Comparison of ENCODE assay signal across 9 cellular contexts in genomic region chr4:75664604-75665003, GRCh38. TPM values are rescaled to one million over a fixed set of nuclear protein-coding genes. Genes with fewer than 3 reads are reported as not detected.
DNase-seq lines count a peak whose midpoint lies in the region; ATAC-seq, FAIRE-seq and TF ChIP-seq lines count a peak whose summit lies in the region.
"Not testable (repeated sequence)": the region's sequence is repeated elsewhere in the genome, so short reads cannot be mapped to it uniquely, and the experiment has no call there.
"Had no signal": no experiment of that assay in that cellular context is flagged by ENCODE, and none has a peak within 500 bp of the region (broad histone marks: within the 10 kb centered on the region; RNA-seq: fewer than 3 reads in every experiment).

No MANE protein-coding gene starts in this region.

- CTCF ChIA-PET in CD4-positive, alpha-beta memory T cell (lab: Charles Lee; ENCODE audit: partially characterized antibody): interaction anchor here (1.3 to 1.5 kb wide), 2 partner anchors 59 to 60 kb away, joined by 4 read pairs; partner anchors contain the start of gene USO1
- CTCF ChIA-PET in activated CD4-positive, alpha-beta T cell treated with anti-CD3 and anti-CD28 coated beads for 36 hours (lab: Charles Lee): interaction anchor here (0.6 to 1.9 kb wide), 3 partner anchors 11 to 263 kb away, joined by 3 to 8 read pairs (median 3); no protein-coding TSS in a partner anchor
- CTCF ChIA-PET in activated CD8-positive, alpha-beta memory T cell treated with anti-CD3 and anti-CD28 coated beads, Interleukin-2, amount 10 ng/mL, durations not matched to agents 7 days and 5 days (lab: Charles Lee): interaction anchor here (1.1 to 1.2 kb wide), 2 partner anchors 9 to 37 kb away, joined by 3 read pairs; no protein-coding TSS in a partner anchor
- CTCF ChIA-PET in HepG2 (lab: Yijun Ruan, JAX; ENCODE audit: low intra/inter-chr PET ratio, low total read pairs): not testable (repeated sequence)

- in situ Hi-C loops in HepG2 (cut with HindIII; ENCODE audit: extremely low pct_ligation_motif_present, low pct_unique_long_range_greater_than_20kb): not testable (repeated sequence)

- TF ChIP-seq POLR2A in HepG2 (IDR thresholded peaks at IDR 0.05; ENCODE audit: insufficient read depth in 1 of 2, low read depth in 2 of 2, low read length in 2 of 2): not testable (repeated sequence)

- peaks cover 48% of the 10 kb centered on the region for H4K20me1 ChIP-seq in HepG2 (ENCODE audit: insufficient read depth, low read length)

- not testable (repeated sequence) for H3K9me3 ChIP-seq in CD4-positive, alpha-beta memory T cell (ENCODE audit: control insufficient read depth in 1 of 2, low read length in 2 of 2); HepG2 (ENCODE audit: low read length)

- not testable (repeated sequence) for DNase-seq in CD4-positive, alpha-beta memory T cell; activated CD4-positive, alpha-beta T cell treated with anti-CD3 and anti-CD28 coated beads for 36 hours; activated CD8-positive, alpha-beta memory T cell treated with anti-CD3 and anti-CD28 coated beads, Interleukin-2, amount 10 ng/mL, durations not matched to agents 7 days and 5 days; HepG2 (ENCODE audit: low spot score); stimulated activated effector memory CD8-positive, alpha-beta T cell treated with anti-CD3 and anti-CD28 coated beads, Interleukin-12 subunit alpha, Interleukin-12 subunit beta, amount 100 ng/mL, for 72 hours (ENCODE audit: low spot score in 2 of 2)

- not testable (repeated sequence) for H2AFZ ChIP-seq in HepG2 (ENCODE audit: low read length)

- peaks cover 12 to 43% of the 10 kb centered on the region in 2 donors for H3K36me3 Mint-ChIP-seq in CD4-positive, alpha-beta memory T cell
- H3K36me3 Mint-ChIP-seq in activated CD4-positive, alpha-beta T cell treated with anti-CD3 and anti-CD28 coated beads for 36 hours (ENCODE audit: low read depth): peaks cover 24% of the 10 kb centered on the region
- peaks cover 45% of the 10 kb centered on the region for H3K36me3 Mint-ChIP-seq in activated CD8-positive, alpha-beta memory T cell treated with anti-CD3 and anti-CD28 coated beads, Interleukin-2, amount 10 ng/mL, durations not matched to agents 7 days and 5 days
- H3K36me3 Mint-ChIP-seq in activated naive CD4-positive, alpha-beta T cell treated with anti-CD3 and anti-CD28 coated beads, Interleukin-2, amount 50 U/mL, for 24 hours: not testable (repeated sequence)
- peaks cover 25% of the 10 kb centered on the region for H3K36me3 Mint-ChIP-seq in dendritic cell treated with granulocyte-macrophage colony-stimulating factor and Interleukin-4, amounts not matched to agents 40 ng/mL and 50 ng/mL, for 4 days (ENCODE audit: low read depth)
- peaks cover 87% of the 10 kb centered on the region for H3K36me3 Mint-ChIP-seq in stimulated activated effector memory CD8-positive, alpha-beta T cell treated with anti-CD3 and anti-CD28 coated beads, Interleukin-12 subunit alpha, Interleukin-12 subunit beta, amount 100 ng/mL, for 72 hours

- H3K36me3 ChIP-seq in CD4-positive, alpha-beta memory T cell (ENCODE audit: insufficient read depth, low read length): not testable (repeated sequence)
- H3K36me3 ChIP-seq in HepG2 (replicated peaks in 1 of 2; ENCODE audit: control insufficient read depth in 1 of 2, insufficient read depth in 2 of 2, low read length in 2 of 2): peaks cover 5 to 16% of the 10 kb centered on the region in 2 experiments; a peak in 4 of 5 replicates

- not testable (repeated sequence) for BruUV-seq in HepG2 (replicated peaks; lab: Mats Ljungman, UMichigan)

- H3K9me3 Mint-ChIP-seq in CD4-positive, alpha-beta memory T cell; activated CD4-positive, alpha-beta T cell treated with anti-CD3 and anti-CD28 coated beads for 36 hours (ENCODE audit: low read depth); activated CD8-positive, alpha-beta memory T cell treated with anti-CD3 and anti-CD28 coated beads, Interleukin-2, amount 10 ng/mL, durations not matched to agents 7 days and 5 days (ENCODE audit: low read depth); activated naive CD4-positive, alpha-beta T cell treated with anti-CD3 and anti-CD28 coated beads, Interleukin-2, amount 50 U/mL, for 24 hours; dendritic cell treated with granulocyte-macrophage colony-stimulating factor and Interleukin-4, amounts not matched to agents 40 ng/mL and 50 ng/mL, for 4 days; stimulated activated effector memory CD8-positive, alpha-beta T cell treated with anti-CD3 and anti-CD28 coated beads, Interleukin-12 subunit alpha, Interleukin-12 subunit beta, amount 100 ng/mL, for 72 hours: not testable (repeated sequence)

- intact Hi-C loops in CD4-positive, alpha-beta memory T cell (cut with micrococcal nuclease); activated CD4-positive, alpha-beta T cell treated with anti-CD3 and anti-CD28 coated beads for 36 hours (cut with DNase I, micrococcal nuclease); dendritic cell treated with granulocyte-macrophage colony-stimulating factor and Interleukin-4, amounts not matched to agents 40 ng/mL and 50 ng/mL, for 4 days (cut with micrococcal nuclease); HepG2 (cut with micrococcal nuclease; ENCODE audit: unreplicated experiment): not testable (repeated sequence)

- peaks cover 77% of the 10 kb centered on the region for H3K4me1 ChIP-seq in CD4-positive, alpha-beta memory T cell (ENCODE audit: insufficient read depth, low read length)
- peaks cover 53% of the 10 kb centered on the region for H3K4me1 ChIP-seq in HepG2 (ENCODE audit: insufficient read depth, low read length)

- TF ChIP-seq EP300 in HepG2 (IDR thresholded peaks at IDR 0.05; ENCODE audit: low read depth in 2 of 2, low read length in 2 of 2); HepG2 (CRISPR knock-in tag; IDR thresholded peaks at IDR 0.05; ENCODE audit: borderline replicate concordance): not testable (repeated sequence)

- H3K4me2 ChIP-seq in HepG2 (ENCODE audit: low read depth, low read length): not testable (repeated sequence)

- H3K27ac Mint-ChIP-seq in CD4-positive, alpha-beta memory T cell: peak overlapping the region in 5 of 7 donors; percentile 1 to 57 (median 23)
- H3K27ac Mint-ChIP-seq in activated CD4-positive, alpha-beta T cell treated with anti-CD3 and anti-CD28 coated beads for 36 hours: peak overlapping the region; percentile 42
- H3K27ac Mint-ChIP-seq in activated CD8-positive, alpha-beta memory T cell treated with anti-CD3 and anti-CD28 coated beads, Interleukin-2, amount 10 ng/mL, durations not matched to agents 7 days and 5 days: peak overlapping the region; percentile 40
- H3K27ac Mint-ChIP-seq in activated naive CD4-positive, alpha-beta T cell treated with anti-CD3 and anti-CD28 coated beads, Interleukin-2, amount 50 U/mL, for 24 hours: peak overlapping the region; percentile 12
- H3K27ac Mint-ChIP-seq in dendritic cell treated with granulocyte-macrophage colony-stimulating factor and Interleukin-4, amounts not matched to agents 40 ng/mL and 50 ng/mL, for 4 days: peak overlapping the region; percentile 44
- H3K27ac Mint-ChIP-seq in stimulated activated effector memory CD8-positive, alpha-beta T cell treated with anti-CD3 and anti-CD28 coated beads, Interleukin-12 subunit alpha, Interleukin-12 subunit beta, amount 100 ng/mL, for 72 hours: peak overlapping the region; percentile 84

- not testable (repeated sequence) for H3K27me3 Mint-ChIP-seq in CD4-positive, alpha-beta memory T cell; activated CD4-positive, alpha-beta T cell treated with anti-CD3 and anti-CD28 coated beads for 36 hours; activated CD8-positive, alpha-beta memory T cell treated with anti-CD3 and anti-CD28 coated beads, Interleukin-2, amount 10 ng/mL, durations not matched to agents 7 days and 5 days; activated naive CD4-positive, alpha-beta T cell treated with anti-CD3 and anti-CD28 coated beads, Interleukin-2, amount 50 U/mL, for 24 hours; dendritic cell treated with granulocyte-macrophage colony-stimulating factor and Interleukin-4, amounts not matched to agents 40 ng/mL and 50 ng/mL, for 4 days

- TF ChIP-seq CTCF in HepG2 (CRISPR knock-in tag; IDR thresholded peaks at IDR 0.05): not testable (repeated sequence)

- 100% methylated on average over 3 of the region's 3 CpGs for WGBS in HepG2 (ENCODE audit: low lambda C conversion rate)

- not testable (repeated sequence) for H3K9ac ChIP-seq in HepG2 (ENCODE audit: insufficient read depth, low read depth, low read length)

- not testable (repeated sequence) for H3K4me3 Mint-ChIP-seq in CD4-positive, alpha-beta memory T cell; activated CD4-positive, alpha-beta T cell treated with anti-CD3 and anti-CD28 coated beads for 36 hours; activated CD8-positive, alpha-beta memory T cell treated with anti-CD3 and anti-CD28 coated beads, Interleukin-2, amount 10 ng/mL, durations not matched to agents 7 days and 5 days; activated naive CD4-positive, alpha-beta T cell treated with anti-CD3 and anti-CD28 coated beads, Interleukin-2, amount 50 U/mL, for 24 hours; dendritic cell treated with granulocyte-macrophage colony-stimulating factor and Interleukin-4, amounts not matched to agents 40 ng/mL and 50 ng/mL, for 4 days; stimulated activated effector memory CD8-positive, alpha-beta T cell treated with anti-CD3 and anti-CD28 coated beads, Interleukin-12 subunit alpha, Interleukin-12 subunit beta, amount 100 ng/mL, for 72 hours

- not testable (repeated sequence) for TF ChIP-seq RAD21 in HepG2 (CRISPR knock-in tag; IDR thresholded peaks at IDR 0.05)

- FAIRE-seq in HepG2 (lab: Jason Lieb, UNC): not testable (repeated sequence)

- POLR2A ChIA-PET in CD4-positive, alpha-beta memory T cell (lab: Charles Lee; ENCODE audit: partially characterized antibody): interaction anchor here (0.7 kb wide), 1 partner anchor 59 kb away, joined by 3 read pairs; the partner anchor contains the start of gene USO1
- POLR2A ChIA-PET in activated CD4-positive, alpha-beta T cell treated with anti-CD3 and anti-CD28 coated beads for 36 hours (lab: Charles Lee): not testable (repeated sequence)
- POLR2A ChIA-PET in HepG2 (lab: Yijun Ruan, JAX): interaction anchor here (1.4 kb wide), 1 partner anchor 9 kb away, joined by 5 read pairs; the partner anchor contains the start of gene G3BP2

- not testable (repeated sequence) for ATAC-seq in activated CD4-positive, alpha-beta T cell treated with anti-CD3 and anti-CD28 coated beads for 36 hours; activated CD8-positive, alpha-beta memory T cell treated with anti-CD3 and anti-CD28 coated beads, Interleukin-2, amount 10 ng/mL, durations not matched to agents 7 days and 5 days; HepG2; stimulated activated effector memory CD8-positive, alpha-beta T cell treated with anti-CD3 and anti-CD28 coated beads, Interleukin-12 subunit alpha, Interleukin-12 subunit beta, amount 100 ng/mL, for 72 hours

- H3K4me3 ChIP-seq in CD4-positive, alpha-beta memory T cell (ENCODE audit: low read length in 2 of 2); HepG2 (replicated peaks in 1 of 3; ENCODE audit: insufficient read depth in 1 of 3, low read depth in 2 of 3, low read length in 3 of 3): not testable (repeated sequence)

- H3K27me3 ChIP-seq in CD4-positive, alpha-beta memory T cell (ENCODE audit: insufficient read depth, low read length); HepG2 (ENCODE audit: control insufficient read depth in 1 of 2, insufficient read depth in 2 of 2, low read length in 2 of 2): not testable (repeated sequence)

- peaks cover 92% of the 10 kb centered on the region for H3K79me2 ChIP-seq in HepG2 (ENCODE audit: insufficient read depth, low read length)

- peaks cover 53 to 78% (median 66%) of the 10 kb centered on the region in 4 donors for H3K4me1 Mint-ChIP-seq in CD4-positive, alpha-beta memory T cell
- peaks cover 64% of the 10 kb centered on the region for H3K4me1 Mint-ChIP-seq in activated CD4-positive, alpha-beta T cell treated with anti-CD3 and anti-CD28 coated beads for 36 hours
- peaks cover 67% of the 10 kb centered on the region for H3K4me1 Mint-ChIP-seq in activated CD8-positive, alpha-beta memory T cell treated with anti-CD3 and anti-CD28 coated beads, Interleukin-2, amount 10 ng/mL, durations not matched to agents 7 days and 5 days
- peaks cover 77% of the 10 kb centered on the region for H3K4me1 Mint-ChIP-seq in activated naive CD4-positive, alpha-beta T cell treated with anti-CD3 and anti-CD28 coated beads, Interleukin-2, amount 50 U/mL, for 24 hours
- peaks cover 39% of the 10 kb centered on the region for H3K4me1 Mint-ChIP-seq in dendritic cell treated with granulocyte-macrophage colony-stimulating factor and Interleukin-4, amounts not matched to agents 40 ng/mL and 50 ng/mL, for 4 days (ENCODE audit: low read depth)
- peaks cover 47% of the 10 kb centered on the region for H3K4me1 Mint-ChIP-seq in stimulated activated effector memory CD8-positive, alpha-beta T cell treated with anti-CD3 and anti-CD28 coated beads, Interleukin-12 subunit alpha, Interleukin-12 subunit beta, amount 100 ng/mL, for 72 hours

- not testable (repeated sequence) for H3K27ac ChIP-seq in CD4-positive, alpha-beta memory T cell (ENCODE audit: low read depth, low read length); HepG2 (ENCODE audit: extremely low read length, insufficient read depth, low read length)

RNA-seq across cellular contexts. Expression of gene G3BP2, which starts 8.6 kb away (rescaled TPM):
- 100 to 1,000 TPM; 150 to 165 TPM for total RNA-seq in CD4-positive, alpha-beta memory T cell
- polyA plus RNA-seq in CD4-positive, alpha-beta memory T cell: 100 to 1,000 TPM; 118 to 125 TPM
- total RNA-seq in activated CD4-positive, alpha-beta T cell treated with anti-CD3 and anti-CD28 coated beads for 36 hours: 100 to 1,000 TPM; 127 to 137 TPM
- 100 to 1,000 TPM; 148 to 230 TPM for total RNA-seq in activated CD8-positive, alpha-beta memory T cell treated with anti-CD3 and anti-CD28 coated beads, Interleukin-2, amount 10 ng/mL, durations not matched to agents 7 days and 5 days
- total RNA-seq in HepG2 (2016; rRNA removed; fragmentation: Illumina TruSeq; extraction: Trizol): 179 and 316 TPM in 2 replicates
- total RNA-seq in HepG2 (2016; cell fraction: cytosol; rRNA removed; fragmentation: Illumina TruSeq; extraction: Trizol; ENCODE audit: low read depth): 11.2 and 19.7 TPM in 2 replicates
- 189 and 305 TPM in 2 replicates for total RNA-seq in HepG2 (2016; cell fraction: insoluble cytoplasmic fraction; rRNA removed; fragmentation: Illumina TruSeq; extraction: Trizol)
- 43.1 and 44.4 TPM in 2 replicates for total RNA-seq in HepG2 (2016; cell fraction: membrane; rRNA removed; fragmentation: Illumina TruSeq; extraction: Trizol)
- 111 and 112 TPM in 2 replicates for total RNA-seq in HepG2 (2016; cell fraction: nucleus; rRNA removed; fragmentation: Illumina TruSeq; extraction: Trizol)
- polyA plus RNA-seq in HepG2 (2011; rRNA removed): 45.9 and 51.7 TPM in 2 replicates
- polyA plus RNA-seq in HepG2 (2011; cell fraction: cytosol; rRNA removed): 27.1 and 46.8 TPM in 2 replicates
- polyA plus RNA-seq in HepG2 (2011; cell fraction: nucleus; rRNA removed): 15.9 and 17.2 TPM in 2 replicates
- polyA plus RNA-seq in HepG2 (2012): 70.5 and 76.8 TPM in 2 replicates
- polyA plus RNA-seq in HepG2 (2016; cell fraction: cytosol; fragmentation: Illumina TruSeq; extraction: Trizol; ENCODE audit: low read depth): 5.2 and 5.9 TPM in 2 replicates
- polyA plus RNA-seq in HepG2 (2016; cell fraction: insoluble cytoplasmic fraction; fragmentation: Illumina TruSeq; extraction: Trizol; ENCODE audit: low read depth): 205 and 220 TPM in 2 replicates
- 17.8 and 19.9 TPM in 2 replicates for polyA plus RNA-seq in HepG2 (2016; cell fraction: membrane; fragmentation: Illumina TruSeq; extraction: Trizol; ENCODE audit: low read depth)
- polyA plus RNA-seq in HepG2 (2016; cell fraction: nucleus; fragmentation: Illumina TruSeq; extraction: Trizol; ENCODE audit: insufficient read depth, low read depth): 75.9 and 78.7 TPM in 2 replicates
- polyA minus RNA-seq in HepG2 (2011; rRNA and poly(A)+ RNA removed; ENCODE audit: low replicate concordance): 31.2 and 31.4 TPM in 2 replicates
- polyA minus RNA-seq in HepG2 (2011; cell fraction: cytosol; rRNA and poly(A)+ RNA removed): 69.6 and 72.0 TPM in 2 replicates
- polyA minus RNA-seq in HepG2 (2011; cell fraction: nucleus; rRNA and poly(A)+ RNA removed): 61.0 and 82.1 TPM in 2 replicates

RNA-seq across cellular contexts. Expression of gene CDKL2, which starts 34.3 kb away (rescaled TPM):
- under 1 TPM; 0.35 to 0.39 TPM for total RNA-seq in CD4-positive, alpha-beta memory T cell
- under 1 TPM; 0.32 to 0.37 TPM for polyA plus RNA-seq in CD4-positive, alpha-beta memory T cell
- under 1 TPM; 0.62 to 0.91 TPM for total RNA-seq in activated CD4-positive, alpha-beta T cell treated with anti-CD3 and anti-CD28 coated beads for 36 hours
- total RNA-seq in activated CD8-positive, alpha-beta memory T cell treated with anti-CD3 and anti-CD28 coated beads, Interleukin-2, amount 10 ng/mL, durations not matched to agents 7 days and 5 days: 1 to 10 TPM in 1 of 2 experiments, under 1 TPM in 1; 0.16 to 1.5 TPM
- total RNA-seq in HepG2 (2016; rRNA removed; fragmentation: Illumina TruSeq; extraction: Trizol): not detected in 2 replicates
- total RNA-seq in HepG2 (2016; cell fraction: cytosol; rRNA removed; fragmentation: Illumina TruSeq; extraction: Trizol; ENCODE audit: low read depth): not detected in 2 replicates
- total RNA-seq in HepG2 (2016; cell fraction: insoluble cytoplasmic fraction; rRNA removed; fragmentation: Illumina TruSeq; extraction: Trizol): not detected in 2 replicates
- total RNA-seq in HepG2 (2016; cell fraction: membrane; rRNA removed; fragmentation: Illumina TruSeq; extraction: Trizol): not detected in 2 replicates
- not detected in 2 replicates for total RNA-seq in HepG2 (2016; cell fraction: nucleus; rRNA removed; fragmentation: Illumina TruSeq; extraction: Trizol)
- polyA plus RNA-seq in HepG2 (2011; rRNA removed): not detected in 2 replicates
- polyA plus RNA-seq in HepG2 (2011; cell fraction: cytosol; rRNA removed): not detected in 2 replicates
- polyA plus RNA-seq in HepG2 (2011; cell fraction: nucleus; rRNA removed): not detected in 2 replicates
- not detected in 2 replicates for polyA plus RNA-seq in HepG2 (2012)
- polyA plus RNA-seq in HepG2 (2016; cell fraction: cytosol; fragmentation: Illumina TruSeq; extraction: Trizol; ENCODE audit: low read depth): not detected in 2 replicates
- not detected in 2 replicates for polyA plus RNA-seq in HepG2 (2016; cell fraction: insoluble cytoplasmic fraction; fragmentation: Illumina TruSeq; extraction: Trizol; ENCODE audit: low read depth)
- polyA plus RNA-seq in HepG2 (2016; cell fraction: membrane; fragmentation: Illumina TruSeq; extraction: Trizol; ENCODE audit: low read depth): not detected in 2 replicates
- polyA plus RNA-seq in HepG2 (2016; cell fraction: nucleus; fragmentation: Illumina TruSeq; extraction: Trizol; ENCODE audit: insufficient read depth, low read depth): not detected in 2 replicates
- polyA minus RNA-seq in HepG2 (2011; rRNA and poly(A)+ RNA removed; ENCODE audit: low replicate concordance): not detected in 2 replicates
- not detected in 2 replicates for polyA minus RNA-seq in HepG2 (2011; cell fraction: cytosol; rRNA and poly(A)+ RNA removed)
- not detected in 2 replicates for polyA minus RNA-seq in HepG2 (2011; cell fraction: nucleus; rRNA and poly(A)+ RNA removed)
- total RNA-seq: GM23248, HT-29 had no signal
- polyA plus RNA-seq: GM23248 had no signal

RNA-seq across cellular contexts. Expression of gene USO1, which starts 59.8 kb away (rescaled TPM):
- 10 to 100 TPM; 48.6 to 49.4 TPM for total RNA-seq in CD4-positive, alpha-beta memory T cell
- 10 to 100 TPM; 31.9 to 35.4 TPM for polyA plus RNA-seq in CD4-positive, alpha-beta memory T cell
- total RNA-seq in activated CD4-positive, alpha-beta T cell treated with anti-CD3 and anti-CD28 coated beads for 36 hours: 10 to 100 TPM; 55.2 to 56.7 TPM
- 10 to 100 TPM; 30.1 to 43.1 TPM for total RNA-seq in activated CD8-positive, alpha-beta memory T cell treated with anti-CD3 and anti-CD28 coated beads, Interleukin-2, amount 10 ng/mL, durations not matched to agents 7 days and 5 days
- total RNA-seq in HepG2 (2016; rRNA removed; fragmentation: Illumina TruSeq; extraction: Trizol): 87.7 and 111 TPM in 2 replicates
- 8.7 and 10.1 TPM in 2 replicates for total RNA-seq in HepG2 (2016; cell fraction: cytosol; rRNA removed; fragmentation: Illumina TruSeq; extraction: Trizol; ENCODE audit: low read depth)
- total RNA-seq in HepG2 (2016; cell fraction: insoluble cytoplasmic fraction; rRNA removed; fragmentation: Illumina TruSeq; extraction: Trizol): 86.1 and 107 TPM in 2 replicates
- total RNA-seq in HepG2 (2016; cell fraction: membrane; rRNA removed; fragmentation: Illumina TruSeq; extraction: Trizol): 34.3 and 42.9 TPM in 2 replicates
- 67.4 and 83.9 TPM in 2 replicates for total RNA-seq in HepG2 (2016; cell fraction: nucleus; rRNA removed; fragmentation: Illumina TruSeq; extraction: Trizol)
- polyA plus RNA-seq in HepG2 (2011; rRNA removed): 40.8 and 52.2 TPM in 2 replicates
- 21.5 and 31.4 TPM in 2 replicates for polyA plus RNA-seq in HepG2 (2011; cell fraction: cytosol; rRNA removed)
- 16.6 and 18.0 TPM in 2 replicates for polyA plus RNA-seq in HepG2 (2011; cell fraction: nucleus; rRNA removed)
- polyA plus RNA-seq in HepG2 (2012): 42.8 and 53.1 TPM in 2 replicates
- polyA plus RNA-seq in HepG2 (2016; cell fraction: cytosol; fragmentation: Illumina TruSeq; extraction: Trizol; ENCODE audit: low read depth): 3.9 and 4.3 TPM in 2 replicates
- 72.4 and 76.4 TPM in 2 replicates for polyA plus RNA-seq in HepG2 (2016; cell fraction: insoluble cytoplasmic fraction; fragmentation: Illumina TruSeq; extraction: Trizol; ENCODE audit: low read depth)
- 16.6 and 19.6 TPM in 2 replicates for polyA plus RNA-seq in HepG2 (2016; cell fraction: membrane; fragmentation: Illumina TruSeq; extraction: Trizol; ENCODE audit: low read depth)
- polyA plus RNA-seq in HepG2 (2016; cell fraction: nucleus; fragmentation: Illumina TruSeq; extraction: Trizol; ENCODE audit: insufficient read depth, low read depth): 78.1 and 78.9 TPM in 2 replicates
- 14.8 and 29.1 TPM in 2 replicates for polyA minus RNA-seq in HepG2 (2011; rRNA and poly(A)+ RNA removed; ENCODE audit: low replicate concordance)
- polyA minus RNA-seq in HepG2 (2011; cell fraction: cytosol; rRNA and poly(A)+ RNA removed): 40.9 and 44.0 TPM in 2 replicates
- polyA minus RNA-seq in HepG2 (2011; cell fraction: nucleus; rRNA and poly(A)+ RNA removed): 50.7 and 56.3 TPM in 2 replicates

Comparison
In these comparisons a context has a peak if more than half of its experiments do, and no peak if none do; other contexts are left out.
1. H3K27ac Mint-ChIP-seq: peak in every context shown above with its lines; median percentile 84 in stimulated activated effector memory CD8-positive, alpha-beta T cell treated with anti-CD3 and anti-CD28 coated beads, Interleukin-12 subunit alpha, Interleukin-12 subunit beta, amount 100 ng/mL, for 72 hours; 44 in dendritic cell treated with granulocyte-macrophage colony-stimulating factor and Interleukin-4, amounts not matched to agents 40 ng/mL and 50 ng/mL, for 4 days; 42 in activated CD4-positive, alpha-beta T cell treated with anti-CD3 and anti-CD28 coated beads for 36 hours; 40 in activated CD8-positive, alpha-beta memory T cell treated with anti-CD3 and anti-CD28 coated beads, Interleukin-2, amount 10 ng/mL, durations not matched to agents 7 days and 5 days; 23 in CD4-positive, alpha-beta memory T cell; 12 in activated naive CD4-positive, alpha-beta T cell treated with anti-CD3 and anti-CD28 coated beads, Interleukin-2, amount 50 U/mL, for 24 hours.